24 cellular contexts compared by ENCODE assay signal in the genomic region with DNA sequence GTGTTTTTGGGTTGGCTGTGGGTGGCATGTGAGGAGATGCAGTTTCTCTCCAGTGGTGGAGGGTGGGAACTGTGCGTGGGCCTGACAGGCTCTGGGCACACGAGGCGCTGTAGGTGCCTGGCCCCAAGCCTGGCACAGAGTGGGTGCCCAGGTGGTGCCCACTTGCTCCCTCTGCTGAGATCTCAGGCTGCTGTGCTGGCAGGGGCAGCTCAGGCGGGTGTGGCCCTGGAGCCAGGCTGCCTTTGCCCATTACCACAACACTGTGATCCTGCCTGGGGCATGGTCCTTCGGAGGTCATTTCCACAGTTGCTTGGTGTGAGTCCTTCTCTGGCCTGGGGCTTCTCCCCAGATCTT. TPM values are rescaled to one million over a fixed set of nuclear protein-coding genes. Genes with fewer than 3 reads are reported as not detected.
DNase-seq lines count a peak whose midpoint lies in the region; ATAC-seq and TF ChIP-seq lines count a peak whose summit lies in the region.
"Had no signal": no experiment of that assay in that cellular context is flagged by ENCODE, and none has a peak within 500 bp of the region (broad histone marks: within the 10 kb centered on the region; RNA-seq: fewer than 3 reads in every experiment).

No MANE protein-coding gene starts in this region.

- no peak overlapping the region for H2BK120ac ChIP-seq in IMR-90 (ENCODE audit: low read depth, low read length)
- H2BK120ac ChIP-seq in neuronal stem cell (ENCODE audit: low read depth, low read length) = no peak overlapping the region

- dilution Hi-C loops in IMR-90 (cut with HindIII; ENCODE audit: low sequenced_read_pairs, unreplicated experiment) = no loop called here

- 0 out of 2 replicates have a peak overlapping the region, but pooled peaks have one; percentile 40 for H3K14ac ChIP-seq in IMR-90 (replicated peaks; ENCODE audit: low read depth, low read length)
- H3K14ac ChIP-seq in neuronal stem cell (ENCODE audit: low read length) = peak overlapping the region; percentile 47

- peaks cover 6% of the 10 kb centered on the region; the same call in 1 of the 2 replicates for H3K36me3 ChIP-seq in IMR-90 (ENCODE audit: control insufficient read depth, insufficient read depth, low read length)
- H3K36me3 ChIP-seq in esophagus muscularis mucosa = peaks cover 0 to 5% (median 2%) of the 10 kb centered on the region in 4 donors
- H3K36me3 ChIP-seq in neuronal stem cell (replicated peaks in 1 of 2; ENCODE audit: control insufficient read depth in 2 of 2, insufficient read depth in 2 of 2, low read length in 2 of 2) = no peaks in the 10 kb centered on the region
- H3K36me3 ChIP-seq: brain microvascular endothelial cell, suprapubic skin, uterus had no signal

- no peaks in the 10 kb centered on the region for H3K9me3 ChIP-seq in IMR-90 (ENCODE audit: control insufficient read depth, insufficient read depth, low read length)
- no peaks in the 10 kb centered on the region for H3K9me3 ChIP-seq in esophagus muscularis mucosa
- no peaks in the 10 kb centered on the region for H3K9me3 ChIP-seq in neuronal stem cell (replicated peaks in 1 of 2; ENCODE audit: control insufficient read depth in 2 of 2, insufficient read depth in 1 of 2, low read depth in 1 of 2, low read length in 2 of 2)
- H3K9me3 ChIP-seq: Peyer's patch, SJSA1, suprapubic skin, uterus had no signal

- H4K20me1 ChIP-seq in IMR-90 (ENCODE audit: insufficient read depth, low read length) = peaks cover 3% of the 10 kb centered on the region; the same call in 1 of the 2 replicates

- no peak overlapping the region for H2BK5ac ChIP-seq in IMR-90 (ENCODE audit: low read depth, low read length, poor library complexity, severe bottlenecking)
- H2BK5ac ChIP-seq in neuronal stem cell (ENCODE audit: low read length) = no peak overlapping the region

- H2AFZ ChIP-seq in IMR-90 (replicated peaks; ENCODE audit: low read length, poor library complexity) = no peak overlapping the region
- H2AFZ ChIP-seq in neuronal stem cell (ENCODE audit: low read length) = no peak overlapping the region

- H3K4me3 Mint-ChIP-seq in activated CD4-positive, alpha-beta T cell treated with anti-CD3 and anti-CD28 coated beads for 36 hours = no peak overlapping the region
- H3K4me3 Mint-ChIP-seq: activated T-cell treated with anti-CD3 and anti-CD28 coated beads, Interleukin-2, amount 50 U/mL, for 4 hours; IgD-negative memory B cell had no signal

- H2BK12ac ChIP-seq in neuronal stem cell (ENCODE audit: low read length) = peak overlapping the region; percentile 78

- no peak overlapping the region; the same call in 1 of the 2 replicates for H2AK5ac ChIP-seq in IMR-90 (ENCODE audit: low read depth, low read length)
- H2AK5ac ChIP-seq in neuronal stem cell (ENCODE audit: low read depth, low read length) = no peak overlapping the region

- H4K91ac ChIP-seq in IMR-90 (ENCODE audit: insufficient read depth, low read depth, low read length) (no peak overlapping the region), neuronal stem cell (ENCODE audit: low read depth, low read length, poor library complexity) (no peak overlapping the region)

- intact Hi-C loops in activated CD4-positive, alpha-beta T cell treated with anti-CD3 and anti-CD28 coated beads for 36 hours (cut with DNase I, micrococcal nuclease) = no loop called here
- intact Hi-C loops in IMR-90 (cut with micrococcal nuclease) = no loop called here
- intact Hi-C loops in esophagus muscularis mucosa (cut with DNase I) = no loop called here

- no peak overlapping the region for H2AK9ac ChIP-seq in IMR-90 (replicated peaks; ENCODE audit: low read depth, low read length, poor library complexity)

- peak; percentile 26 for ATAC-seq in activated CD4-positive, alpha-beta T cell treated with anti-CD3 and anti-CD28 coated beads for 36 hours
- ATAC-seq in IMR-90 (ENCODE audit: low read depth) = no peak
- no peak for ATAC-seq in HG03469 (IDR thresholded peaks at IDR 0.05; ENCODE audit: unreplicated experiment)
- ATAC-seq: activated T-cell treated with anti-CD3 and anti-CD28 coated beads, Interleukin-2, amount 50 U/mL, for 4 hours; esophagus mucosa had no signal

- no peak overlapping the region; a peak in 1 of 4 replicates for H4K8ac ChIP-seq in IMR-90 (ENCODE audit: low read depth in 2 of 2, low read length in 2 of 2)
- no peak overlapping the region for H4K8ac ChIP-seq in neuronal stem cell (ENCODE audit: low read depth, low read length)

- no peak overlapping the region for H3K18ac ChIP-seq in IMR-90 (ENCODE audit: low read depth, low read length)
- H3K18ac ChIP-seq in neuronal stem cell (ENCODE audit: low read length) = peak overlapping the region; percentile 68

- no peak for TF ChIP-seq CTCF in IMR-90 (conservative IDR thresholded peaks at IDR 0.05; ENCODE audit: low read depth, low read length)
- TF ChIP-seq CTCF in esophagus muscularis mucosa (IDR thresholded peaks at IDR 0.05) = no peak

- POLR2A ChIA-PET in activated CD4-positive, alpha-beta T cell treated with anti-CD3 and anti-CD28 coated beads for 36 hours (lab: Charles Lee) = no interaction called here
- POLR2A ChIA-PET in IMR-90 (lab: Charles Lee; ENCODE audit: unreplicated experiment) = no interaction called here

- no peaks in the 10 kb centered on the region for H3K27me3 Mint-ChIP-seq in activated CD4-positive, alpha-beta T cell treated with anti-CD3 and anti-CD28 coated beads for 36 hours
- H3K27me3 Mint-ChIP-seq: IgD-negative memory B cell had no signal

- H3K23ac ChIP-seq in IMR-90 (ENCODE audit: low read depth, low read length) (no peak overlapping the region), neuronal stem cell (ENCODE audit: low read depth, low read length, poor library complexity) (peak overlapping the region; percentile 61)

- peaks cover 8% of the 10 kb centered on the region for H3K36me3 Mint-ChIP-seq in activated CD4-positive, alpha-beta T cell treated with anti-CD3 and anti-CD28 coated beads for 36 hours (ENCODE audit: low read depth)
- H3K36me3 Mint-ChIP-seq: IgD-negative memory B cell had no signal

- H4K5ac ChIP-seq in IMR-90 (ENCODE audit: low read depth, low read length) = no peak overlapping the region

- H3K4ac ChIP-seq in IMR-90 (ENCODE audit: low read depth, low read length) (no peak overlapping the region; the same call in 1 of the 2 replicates), neuronal stem cell (ENCODE audit: low read length) (no peak overlapping the region)

- no peak for TF ChIP-seq RAD21 in IMR-90 (IDR thresholded peaks at IDR 0.05; ENCODE audit: low read length)

- no peak for TF ChIP-seq EP300 in esophagus muscularis mucosa (IDR thresholded peaks at IDR 0.05)

- H3K27me3 ChIP-seq in IMR-90 (ENCODE audit: control insufficient read depth, insufficient read depth, low read length) (no peaks in the 10 kb centered on the region), esophagus muscularis mucosa (no peaks in the 10 kb centered on the region), neuronal stem cell (ENCODE audit: control insufficient read depth in 3 of 3, insufficient read depth in 3 of 3, low read depth in 1 of 3, low read length in 3 of 3) (no peaks in the 10 kb centered on the region)
- H3K27me3 ChIP-seq: brain microvascular endothelial cell, Peyer's patch, SJSA1, suprapubic skin, uterus had no signal

- H3K9me3 Mint-ChIP-seq in activated CD4-positive, alpha-beta T cell treated with anti-CD3 and anti-CD28 coated beads for 36 hours (ENCODE audit: low read depth) = no peaks in the 10 kb centered on the region
- H3K9me3 Mint-ChIP-seq: activated T-cell treated with anti-CD3 and anti-CD28 coated beads, Interleukin-2, amount 50 U/mL, for 4 hours; IgD-negative memory B cell had no signal

- H3K9me1 ChIP-seq in IMR-90 (ENCODE audit: insufficient read depth, low read length) = peaks cover 15% of the 10 kb centered on the region

- H3K9ac ChIP-seq in IMR-90 (ENCODE audit: low read depth, low read length) (no peak overlapping the region), neuronal stem cell (ENCODE audit: low read depth, low read length, poor library complexity) (peak overlapping the region; percentile 33)

- H3K27ac ChIP-seq in IMR-90 (ENCODE audit: insufficient read depth, low read length) = no peak overlapping the region
- peak overlapping the region in 3 of 4 donors; percentile 29 to 59 (median 36) for H3K27ac ChIP-seq in esophagus muscularis mucosa (replicated peaks in 1 of 4)
- H3K27ac ChIP-seq in neuronal stem cell (replicated peaks; ENCODE audit: low read length) = no peak overlapping the region
- H3K27ac ChIP-seq: brain microvascular endothelial cell, Peyer's patch, SJSA1, suprapubic skin had no signal

- no peak for DNase-seq in activated CD4-positive, alpha-beta T cell treated with anti-CD3 and anti-CD28 coated beads for 36 hours
- no peak for DNase-seq in activated CD4-positive, alpha-beta T cell treated with anti-CD3 and anti-CD28 coated beads, Interleukin-2, amount 50 U/mL, for 1 hour
- DNase-seq in IMR-90 = no peak
- DNase-seq in esophagus muscularis mucosa (ENCODE audit: extremely low spot score) = no peak
- DNase-seq in neuronal stem cell (ENCODE audit: low spot score) = no peak
- no peak for DNase-seq in NCI-H748 (lab: John Stamatoyannopoulos, UW; ENCODE audit: unreplicated experiment)
- no peak for DNase-seq in NAMALWA (ENCODE audit: low spot score)
- DNase-seq: activated naive CD4-positive, alpha-beta T cell; activated T-cell treated with anti-CD3 and anti-CD28 coated beads, Interleukin-2, amount 50 U/mL, for 4 hours; AML-193; brain microvascular endothelial cell; effector CD8-positive, alpha-beta T cell; NCI-H2081 treated with DMSO at 0.1 percent for 48 hours; NCI-H446; NK-92 treated with Interleukin-12 subunit alpha and Interleukin-12 subunit beta, amount 100 ng/mL, for 24 hours; Peyer's patch; stimulated activated CD4-positive, alpha-beta T cell treated with anti-CD3 and anti-CD28 coated beads, Interleukin-1b, Interleukin-23, amount 100 ng/mL, for 48 hours; uterus had no signal

- TF ChIP-seq POLR2A in IMR-90 (IDR thresholded peaks at IDR 0.05; ENCODE audit: low read depth, low read length) = no peak
- TF ChIP-seq POLR2A in esophagus muscularis mucosa (IDR thresholded peaks at IDR 0.05; ENCODE audit: low read depth) = no peak

- H3K4me3 ChIP-seq in IMR-90 (ENCODE audit: insufficient read depth, low read depth, low read length) = no peak overlapping the region
- H3K4me3 ChIP-seq in esophagus muscularis mucosa = no peak overlapping the region
- H3K4me3 ChIP-seq in neuronal stem cell (ENCODE audit: low read length in 2 of 2) = no peak overlapping the region
- H3K4me3 ChIP-seq: Peyer's patch, SJSA1, skin epidermis, suprapubic skin, uterus had no signal

- H3K56ac ChIP-seq in IMR-90 (ENCODE audit: extremely low read depth, insufficient read depth, low read length) = no peak overlapping the region

- H3K27ac Mint-ChIP-seq in activated CD4-positive, alpha-beta T cell treated with anti-CD3 and anti-CD28 coated beads for 36 hours = no peak overlapping the region
- H3K27ac Mint-ChIP-seq: IgD-negative memory B cell had no signal

- H2BK20ac ChIP-seq in IMR-90 (ENCODE audit: low read depth, low read length) = no peak overlapping the region

- peaks cover 7% of the 10 kb centered on the region for H3K4me1 ChIP-seq in IMR-90 (ENCODE audit: control insufficient read depth, insufficient read depth, low read length)
- peaks cover 35 to 71% (median 51%) of the 10 kb centered on the region in 4 donors for H3K4me1 ChIP-seq in esophagus muscularis mucosa
- H3K4me1 ChIP-seq in neuronal stem cell (ENCODE audit: control insufficient read depth in 2 of 2, insufficient read depth in 1 of 2, low read depth in 1 of 2, low read length in 2 of 2) = peaks cover 5 to 24% of the 10 kb centered on the region in 2 donors
- H3K4me1 ChIP-seq: uterus had no signal

- no peak overlapping the region for H3K4me2 ChIP-seq in IMR-90 (ENCODE audit: low read depth, low read length)
- H3K4me2 ChIP-seq in neuronal stem cell (ENCODE audit: insufficient read depth, low read length, poor library complexity, severe bottlenecking) = no peak overlapping the region

- H3K4me1 Mint-ChIP-seq in activated CD4-positive, alpha-beta T cell treated with anti-CD3 and anti-CD28 coated beads for 36 hours = peaks cover 46% of the 10 kb centered on the region

- H3K79me1 ChIP-seq in IMR-90 (ENCODE audit: low read depth in 1 of 2, low read length in 2 of 2) (peaks cover 30 to 63% of the 10 kb centered on the region in 2 experiments), neuronal stem cell (ENCODE audit: low read depth, low read length) (no peaks in the 10 kb centered on the region)

- CTCF ChIA-PET in activated CD4-positive, alpha-beta T cell treated with anti-CD3 and anti-CD28 coated beads for 36 hours (lab: Charles Lee) = interaction anchor here (0.5 kb wide), 1 partner anchor 506 kb away, joined by 3 read pairs; no protein-coding TSS in a partner anchor
- CTCF ChIA-PET in IMR-90 (lab: Yijun Ruan, JAX) = no interaction called here

- no TSS peak for BruUV-seq in IMR-90 (replicated peaks; lab: Mats Ljungman, UMichigan)

- no peak overlapping the region for H2BK15ac ChIP-seq in IMR-90 (ENCODE audit: low read depth, low read length)
- no peak overlapping the region for H2BK15ac ChIP-seq in neuronal stem cell (ENCODE audit: low read length)

- in situ Hi-C loops in IMR-90 (cut with MboI; ENCODE audit: low sequenced_read_pairs) = no loop called here

- WGBS in IMR-90 (ENCODE audit: extremely low coverage in 2 of 2, insufficient read length in 1 of 2), 2 experiments = 14% methylated on average over 1 of the region's 5 CpGs; no CpG with 5 or more reads in 1 of the 2 experiments
- WGBS in esophagus muscularis mucosa = 93% methylated on average over 5 of the region's 5 CpGs
- WGBS in neuronal stem cell (ENCODE audit: extremely low coverage in 2 of 2, insufficient read length in 2 of 2, insufficient replicate concordance in 1 of 2), 2 donors = no CpG with 5 or more reads among the region's 5 CpGs

RNA-seq across cellular contexts. Expression of gene TSHZ1, which starts 20.4 kb away (rescaled TPM):
- 10 to 100 TPM; 12.0 to 13.4 TPM for total RNA-seq in activated CD4-positive, alpha-beta T cell treated with anti-CD3 and anti-CD28 coated beads for 36 hours
- 9.2 and 10.0 TPM in 2 replicates for total RNA-seq in IMR-90 (2012; rRNA removed)
- 6.4 and 7.1 TPM in 2 replicates for polyA plus RNA-seq in IMR-90 (2012; rRNA removed)
- 2.8 and 4.6 TPM in 2 replicates for polyA plus RNA-seq in IMR-90 (2012; cell fraction: cytosol; rRNA removed)
- polyA plus RNA-seq in IMR-90 (2012; cell fraction: nucleus; rRNA removed; ENCODE audit: low replicate concordance) = 4.5 and 4.9 TPM in 2 replicates
- 10 to 100 TPM; 17.9 to 41.7 (median 32.2) TPM for total RNA-seq in esophagus muscularis mucosa
- 1.0 TPM for polyA plus RNA-seq in neuronal stem cell (2013, experiment 1 of 2)
- polyA plus RNA-seq in neuronal stem cell (2013, experiment 2 of 2) = 0.96 TPM

RNA-seq across cellular contexts. Expression of gene PTGR3, which starts 22.1 kb away (rescaled TPM):
- 10 to 100 TPM; 14.4 to 23.3 TPM for total RNA-seq in activated CD4-positive, alpha-beta T cell treated with anti-CD3 and anti-CD28 coated beads for 36 hours
- total RNA-seq in IMR-90 (2012; rRNA removed) = 16.1 and 16.9 TPM in 2 replicates
- 24.6 and 26.4 TPM in 2 replicates for polyA plus RNA-seq in IMR-90 (2012; rRNA removed)
- polyA plus RNA-seq in IMR-90 (2012; cell fraction: cytosol; rRNA removed) = 8.9 and 21.0 TPM in 2 replicates
- polyA plus RNA-seq in IMR-90 (2012; cell fraction: nucleus; rRNA removed; ENCODE audit: low replicate concordance) = 22.4 and 44.0 TPM in 2 replicates
- 10 to 100 TPM in 3 of 4 donors, 1 to 10 TPM in 1; 9.6 to 27.5 (median 20.1) TPM for total RNA-seq in esophagus muscularis mucosa
- 7.2 TPM for polyA plus RNA-seq in neuronal stem cell (2013, experiment 1 of 2)
- 7.1 TPM for polyA plus RNA-seq in neuronal stem cell (2013, experiment 2 of 2)

Comparison
In these comparisons a context has a peak if more than half of its experiments do, and no peak if none do; other contexts are left out.
1. H3K27ac ChIP-seq: peak in esophagus muscularis mucosa (3 of 4); none in IMR-90 (single experiment) and neuronal stem cell (single experiment).